Comparison of ENCODE assay signal across 12 cellular contexts in genomic region chr18:9653390-9653789, GRCh38. TPM values are rescaled to one million over a fixed set of nuclear protein-coding genes. Genes with fewer than 3 reads are reported as not detected.
DNase-seq lines count a peak whose midpoint lies in the region; ATAC-seq and TF ChIP-seq lines count a peak whose summit lies in the region.
"Had no signal": no experiment of that assay in that cellular context is flagged by ENCODE, and none has a peak within 500 bp of the region (broad histone marks: within the 10 kb centered on the region; RNA-seq: fewer than 3 reads in every experiment).

No MANE protein-coding gene starts in this region.

- peak overlapping the region; percentile 49 for H2AK5ac ChIP-seq in mesenchymal stem cell (ENCODE audit: low read length, severe bottlenecking)

- H3K14ac ChIP-seq in mesenchymal stem cell (ENCODE audit: low read length in 2 of 2) = no peak overlapping the region

- H3K4ac ChIP-seq in mesenchymal stem cell (ENCODE audit: low read depth in 1 of 2, low read length in 2 of 2) = no peak overlapping the region

- H2BK15ac ChIP-seq in mesenchymal stem cell (ENCODE audit: low read depth, poor library complexity, severe bottlenecking) = no peak overlapping the region

- H3K36me3 ChIP-seq in PC-3 (ENCODE audit: low read depth, low read length) (no peaks in the 10 kb centered on the region), mesenchymal stem cell (ENCODE audit: control insufficient read depth in 1 of 2, insufficient read depth in 2 of 2, low read depth in 1 of 2, low read length in 2 of 2) (no peaks in the 10 kb centered on the region)
- H3K36me3 ChIP-seq: spleen had no signal

- no peak for TF ChIP-seq CTCF in PC-3 (conservative IDR thresholded peaks at IDR 0.05; ENCODE audit: low read depth, low read length)
- peak in 1 of 56 donors; percentile 19 for TF ChIP-seq CTCF in dorsolateral prefrontal cortex (IDR thresholded peaks at IDR 0.05 in 54 of 56, conservative IDR thresholded peaks at IDR 0.05 in 2 of 56; ENCODE audit: low read depth in 1 of 56, partially characterized antibody in 56 of 56)

- POLR2A ChIA-PET in PC-3 (lab: Charles Lee; ENCODE audit: unreplicated experiment) = no interaction called here

- intact Hi-C loops in PC-3 (cut with micrococcal nuclease) (no loop called here), dorsolateral prefrontal cortex (cut with DNase I) (loop anchor here in 1 of 2 donors (5.0 kb wide), 1 partner anchor 41 kb away; the partner anchor contains the start of gene PPP4R1)

- peak overlapping the region; percentile 27 for H4K8ac ChIP-seq in mesenchymal stem cell (ENCODE audit: low read length)

- no peak overlapping the region for H3K4me2 ChIP-seq in PC-3 (ENCODE audit: low read length)
- H3K4me2 ChIP-seq in mesenchymal stem cell (ENCODE audit: low read length, poor library complexity, severe bottlenecking) = no peak overlapping the region

- peak overlapping the region in 1 of 2 experiments; percentile 42 for H3K23ac ChIP-seq in mesenchymal stem cell (ENCODE audit: low read length in 2 of 2)

- no peak overlapping the region for H4K91ac ChIP-seq in mesenchymal stem cell (ENCODE audit: low read length)

- no peaks in the 10 kb centered on the region for H3K9me2 ChIP-seq in PC-3 (replicated peaks; ENCODE audit: low read length)

- no peak overlapping the region for H2BK120ac ChIP-seq in mesenchymal stem cell (ENCODE audit: low read depth, low read length)

- no peak for ATAC-seq in PC-3
- ATAC-seq in HG03571 (IDR thresholded peaks at IDR 0.05; ENCODE audit: unreplicated experiment) = no peak

- CTCF ChIA-PET in PC-3 (lab: Charles Lee) = no interaction called here

- WGBS in mesenchymal stem cell = 92% methylated on average over 4 of the region's 5 CpGs

- H3K27me3 ChIP-seq in PC-3 (ENCODE audit: low read length) (no peaks in the 10 kb centered on the region), dorsolateral prefrontal cortex (no peaks in the 10 kb centered on the region), mesenchymal stem cell (ENCODE audit: control insufficient read depth in 1 of 2, insufficient read depth in 1 of 2, low read length in 2 of 2) (no peaks in the 10 kb centered on the region)
- H3K27me3 ChIP-seq: spleen had no signal

- no TSS peak for BruUV-seq in PC-3 (replicated peaks; lab: Mats Ljungman, UMichigan)

- H2BK5ac ChIP-seq in mesenchymal stem cell (ENCODE audit: low read depth, low read length, poor library complexity, severe bottlenecking) = no peak overlapping the region

- H3K79me2 ChIP-seq in PC-3 (ENCODE audit: low read length) = no peaks in the 10 kb centered on the region

- no peaks in the 10 kb centered on the region for H4K20me1 ChIP-seq in PC-3 (ENCODE audit: low read length)

- no peak overlapping the region for H2BK12ac ChIP-seq in mesenchymal stem cell (ENCODE audit: low read length in 2 of 2)

- peaks cover 46% of the 10 kb centered on the region for H3K4me1 ChIP-seq in PC-3 (ENCODE audit: insufficient read depth, low read length)
- H3K4me1 ChIP-seq in mesenchymal stem cell (ENCODE audit: control insufficient read depth, insufficient read depth, low read depth, low read length) = peaks cover 5% of the 10 kb centered on the region

- H3F3A ChIP-seq in PC-3 (ENCODE audit: low read length, unreplicated experiment) = peaks cover 8% of the 10 kb centered on the region

- H3K4me3 ChIP-seq in PC-3 (ENCODE audit: low read length) = no peak overlapping the region
- no peak overlapping the region for H3K4me3 ChIP-seq in dorsolateral prefrontal cortex
- no peak overlapping the region for H3K4me3 ChIP-seq in mesenchymal stem cell (ENCODE audit: insufficient read depth in 1 of 2, low read depth in 1 of 2, low read length in 2 of 2)
- H3K4me3 ChIP-seq: spleen had no signal

- peak overlapping the region; percentile 98 for H3K27ac ChIP-seq in PC-3 (ENCODE audit: low read length)
- H3K27ac ChIP-seq in dorsolateral prefrontal cortex = peak overlapping the region in 49 of 59 donors; percentile 33 to 88 (median 67)
- H3K27ac ChIP-seq in mesenchymal stem cell (ENCODE audit: low read length, poor library complexity, severe bottlenecking) = no peak overlapping the region
- H3K27ac ChIP-seq: spleen had no signal

- H3K9me3 ChIP-seq in PC-3 (ENCODE audit: low read length) (no peaks in the 10 kb centered on the region), mesenchymal stem cell (ENCODE audit: control insufficient read depth, low read length) (no peaks in the 10 kb centered on the region)
- H3K9me3 ChIP-seq: spleen had no signal

- H3K9ac ChIP-seq in PC-3 (ENCODE audit: low read length) (no peak overlapping the region; the same call in 1 of the 2 replicates), mesenchymal stem cell (ENCODE audit: low read length) (no peak overlapping the region)

- DNase-seq in COLO668 (lab: John Stamatoyannopoulos, UW; ENCODE audit: unreplicated experiment) (peak; percentile 82), PC-3 (peak; percentile 55), dorsolateral prefrontal cortex (peak; percentile 17 to 89 (median 83)), mesenchymal stem cell (peak; percentile 19)
- DNase-seq in activated naive CD4-positive, alpha-beta T cell (lab: John Stamatoyannopoulos, UW) = no peak
- no peak for DNase-seq in stimulated activated CD4-positive, alpha-beta T cell treated with anti-CD3 and anti-CD28 coated beads, Interleukin-12 subunit alpha, Interleukin-12 subunit beta, amount 100 ng/mL, for 4 hours
- no peak for DNase-seq in activated CD4-positive, alpha-beta T cell treated with anti-CD3 and anti-CD28 coated beads, Interleukin-2, amount 50 U/mL, for 48 hours
- DNase-seq: cortex of kidney, NCI-H1694 treated with DMSO at 0.1 percent for 48 hours, SIG-M5, spleen had no signal

- no peak overlapping the region for H3K18ac ChIP-seq in mesenchymal stem cell (ENCODE audit: low read depth in 1 of 2, low read length in 2 of 2)

- H3K79me1 ChIP-seq in mesenchymal stem cell (replicated peaks; ENCODE audit: low read length, poor library complexity, severe bottlenecking) = no peaks in the 10 kb centered on the region

- H2AFZ ChIP-seq in PC-3 (ENCODE audit: low read length) = no peak overlapping the region
- no peak overlapping the region for H2AFZ ChIP-seq in mesenchymal stem cell (ENCODE audit: low read depth, low read length)

RNA-seq across cellular contexts. Expression of gene PPP4R1, which starts 39.0 kb away (rescaled TPM):
- total RNA-seq in PC-3 (2014; rRNA removed) (154 and 185 TPM in 2 replicates), dorsolateral prefrontal cortex (100 to 1,000 TPM in 16 of 120 experiments, 10 to 100 TPM in 104; 63.4 to 122 (median 88.2) TPM)
- 61.2 TPM for polyA plus RNA-seq in mesenchymal stem cell (2013, experiment 1 of 2)
- 58.8 TPM for polyA plus RNA-seq in mesenchymal stem cell (2013, experiment 2 of 2)

RNA-seq across cellular contexts. Expression of gene RAB31, which starts 54.7 kb away (rescaled TPM):
- total RNA-seq in PC-3 (2014; rRNA removed) (1.7 and 3.8 TPM in 2 replicates), dorsolateral prefrontal cortex (100 to 1,000 TPM in 41 of 120 experiments, 10 to 100 TPM in 79; 48.3 to 273 (median 87.7) TPM)
- polyA plus RNA-seq in mesenchymal stem cell (2013, experiment 1 of 2) = 128 TPM
- 128 TPM for polyA plus RNA-seq in mesenchymal stem cell (2013, experiment 2 of 2)

Comparison
In these comparisons a context has a peak if more than half of its experiments do, and no peak if none do; other contexts are left out.
1. DNase-seq: peak in COLO668 (single experiment), PC-3 (single experiment), dorsolateral prefrontal cortex (10 of 10) and mesenchymal stem cell (single experiment); none in activated naive CD4-positive, alpha-beta T cell (0 of 4), stimulated activated CD4-positive, alpha-beta T cell treated with anti-CD3 and anti-CD28 coated beads, Interleukin-12 subunit alpha, Interleukin-12 subunit beta, amount 100 ng/mL, for 4 hours (single experiment) and activated CD4-positive, alpha-beta T cell treated with anti-CD3 and anti-CD28 coated beads, Interleukin-2, amount 50 U/mL, for 48 hours (0 of 2).
2. RNA of gene RAB31, which starts 54.7 kb away (total RNA-seq): 48.3 to 273 TPM in dorsolateral prefrontal cortex; 1.7 to 3.8 TPM in PC-3; every median in the first group is over 10 times any median in the second.